Comparison of ENCODE assay signal across 28 cellular contexts in the genomic region with DNA sequence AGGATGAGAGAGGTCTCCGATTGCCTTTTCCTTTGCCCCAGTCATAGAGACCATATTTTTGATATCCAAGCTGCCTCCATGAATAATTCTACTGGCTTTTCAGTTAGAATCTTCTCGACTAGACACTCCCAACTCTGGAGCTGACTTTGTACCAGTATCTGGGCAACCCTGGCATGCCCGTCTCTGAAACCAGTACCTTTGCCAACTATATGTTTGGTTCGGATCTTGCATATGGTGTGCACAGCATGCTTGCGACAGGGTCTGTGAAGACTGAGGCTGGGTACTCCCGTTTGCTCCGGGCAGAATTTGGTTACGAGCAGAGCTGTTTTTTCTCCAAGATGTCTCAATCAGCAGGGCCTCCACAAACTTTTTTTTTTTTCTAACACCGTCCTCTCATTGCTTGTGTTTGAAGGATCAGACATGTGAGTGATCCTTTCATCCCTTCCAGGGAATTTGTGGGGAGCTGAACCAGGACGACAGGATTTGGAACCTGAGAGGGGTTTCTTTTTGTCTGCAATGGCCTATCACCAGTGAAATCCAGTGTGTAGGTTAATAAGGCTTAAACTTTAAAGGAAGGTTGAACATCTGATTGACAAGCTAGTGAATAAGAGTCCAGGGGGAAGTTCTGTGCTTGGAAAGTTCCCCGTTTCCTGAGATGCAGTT.
"Had no signal": no experiment of that assay in that cellular context is flagged by ENCODE, and none has a peak within 500 bp of the region (broad histone marks: within the 10 kb centered on the region; RNA-seq: fewer than 3 reads in every experiment).

No MANE protein-coding gene starts in this region.

- FAIRE-seq: islet of Langerhans, pancreas had no signal

- H3K27me3 Mint-ChIP-seq: stimulated activated memory B cell treated with anti-CD40 and anti-IgM and Interleukin-4, amounts not matched to agents 10 μg/mL and 1 μg/mL and 100 μg/mL, for 72 hours had no signal

- H3K4me3 Mint-ChIP-seq: immature natural killer cell; naive thymus-derived CD8-positive, alpha-beta T cell; nephron; stimulated activated memory B cell treated with anti-CD40 and anti-IgM and Interleukin-4, amounts not matched to agents 10 μg/mL and 1 μg/mL and 100 μg/mL, for 72 hours; stimulated activated naive CD8-positive, alpha-beta T cell treated with anti-CD3 and anti-CD28 coated beads, Interleukin-15, amount 100 ng/mL, for 72 hours; type B pancreatic cell had no signal

- H3K4me1 ChIP-seq: lower lobe of right lung, prostate gland, tibial nerve, uterus had no signal

- H3K4me3 ChIP-seq: lower lobe of right lung, pancreas, prostate gland, skin epidermis, tibial nerve, uterus had no signal

- H3K36me3 ChIP-seq: lower lobe of right lung, pancreas, prostate gland, tibial nerve, uterus had no signal

- H3K9me3 Mint-ChIP-seq: immature natural killer cell; naive thymus-derived CD8-positive, alpha-beta T cell; nephron; stimulated activated naive CD8-positive, alpha-beta T cell treated with anti-CD3 and anti-CD28 coated beads, Interleukin-15, amount 100 ng/mL, for 72 hours had no signal

- H3K36me3 Mint-ChIP-seq: immature natural killer cell; naive thymus-derived CD8-positive, alpha-beta T cell; stimulated activated memory B cell treated with anti-CD40 and anti-IgM and Interleukin-4, amounts not matched to agents 10 μg/mL and 1 μg/mL and 100 μg/mL, for 72 hours; type B pancreatic cell had no signal

- H3K27me3 ChIP-seq: pancreas, tibial nerve, uterus had no signal

- DNase-seq: hypothalamus; immature natural killer cell; kidney glomerular epithelial cell; left cardiac atrium; lower lobe of right lung; mammary epithelial cell; mesenchymal stem cell; naive thymus-derived CD8-positive, alpha-beta T cell; nucleus accumbens; pancreas; posterior cingulate gyrus; retina; right cardiac atrium; stimulated activated CD4-positive, alpha-beta T cell treated with anti-CD3 and anti-CD28 coated beads, Interleukin-12 subunit alpha, Interleukin-12 subunit beta, amount 100 ng/mL, for 4 hours; stimulated activated CD4-positive, alpha-beta T cell treated with anti-CD3 and anti-CD28 coated beads, Interleukin-4, amount 100 ng/mL, for 24 hours; stimulated activated naive CD4-positive, alpha-beta T cell treated with Interleukin-2 at 50 U/mL for 16 hours; stimulated activated naive CD8-positive, alpha-beta T cell treated with anti-CD3 and anti-CD28 coated beads, Interleukin-15, amount 100 ng/mL, for 72 hours; substantia nigra; uterus had no signal

- ATAC-seq: left cardiac atrium; left lobe of liver; lower lobe of right lung; naive thymus-derived CD8-positive, alpha-beta T cell; pancreas; right cardiac atrium; sciatic nerve; stimulated activated memory B cell treated with anti-CD40 and anti-IgM and Interleukin-4, amounts not matched to agents 10 μg/mL and 1 μg/mL and 100 μg/mL, for 72 hours; stimulated activated naive CD8-positive, alpha-beta T cell treated with anti-CD3 and anti-CD28 coated beads, Interleukin-15, amount 100 ng/mL, for 72 hours had no signal

- H3K27ac ChIP-seq: lower lobe of right lung, pancreas, prostate gland, skin epidermis, tibial nerve, uterus had no signal

- H3K9me3 ChIP-seq: lower lobe of right lung, pancreas, prostate gland, tibial nerve, uterus had no signal

- H3K27ac Mint-ChIP-seq: immature natural killer cell; naive thymus-derived CD8-positive, alpha-beta T cell; nephron; stimulated activated memory B cell treated with anti-CD40 and anti-IgM and Interleukin-4, amounts not matched to agents 10 μg/mL and 1 μg/mL and 100 μg/mL, for 72 hours; type B pancreatic cell had no signal

- H3K4me1 Mint-ChIP-seq: immature natural killer cell; stimulated activated memory B cell treated with anti-CD40 and anti-IgM and Interleukin-4, amounts not matched to agents 10 μg/mL and 1 μg/mL and 100 μg/mL, for 72 hours had no signal
